In the genomic region with DNA sequence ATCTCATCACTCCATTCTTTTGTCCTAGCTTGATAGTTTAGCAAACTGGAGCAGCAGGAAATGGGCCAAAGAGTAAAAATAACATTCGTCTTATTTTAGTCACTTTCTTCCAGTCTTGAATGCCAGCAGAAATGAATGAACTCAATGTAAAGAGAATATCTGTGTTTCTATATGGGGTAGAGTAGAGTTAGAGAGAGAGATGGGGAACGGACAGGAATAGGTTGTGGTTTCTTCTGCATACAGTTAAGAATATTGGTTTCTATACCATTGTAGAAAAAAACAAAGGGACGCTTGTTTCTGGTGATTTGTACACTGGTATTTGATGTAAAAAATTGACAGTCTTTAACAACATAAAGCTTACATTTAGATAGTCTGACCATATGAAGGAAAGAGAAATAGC, we compare ENCODE assay signal across 10 cellular contexts. TPM values are rescaled to one million over a fixed set of nuclear protein-coding genes. Genes with fewer than 3 reads are reported as not detected.
DNase-seq lines count a peak whose midpoint lies in the region; ATAC-seq, FAIRE-seq and TF ChIP-seq lines count a peak whose summit lies in the region.
"Had no signal": no experiment of that assay in that cellular context is flagged by ENCODE, and none has a peak within 500 bp of the region (broad histone marks: within the 10 kb centered on the region; RNA-seq: fewer than 3 reads in every experiment).

No MANE protein-coding gene starts in this region.

- TF ChIP-seq POLR2A in GM12878 (IDR thresholded peaks at IDR 0.05; ENCODE audit: low read depth, low read length): no peak

- H2AFZ ChIP-seq in GM12878 (ENCODE audit: control insufficient read depth, low read depth, low read length): no peak overlapping the region

- peak; percentile 53 for ATAC-seq in GM18499 (IDR thresholded peaks at IDR 0.05; ENCODE audit: insufficient read depth, unreplicated experiment)
- peak; percentile 74 for ATAC-seq in GM21367 (IDR thresholded peaks at IDR 0.05; ENCODE audit: unreplicated experiment)
- peak; percentile 46 for ATAC-seq in HG03439 (IDR thresholded peaks at IDR 0.05; ENCODE audit: unreplicated experiment)
- ATAC-seq in GM12878: peak; percentile 48

- H3K9ac ChIP-seq in GM12878 (ENCODE audit: control insufficient read depth, insufficient read depth, low read length) (no peak overlapping the region), mesendoderm (ENCODE audit: low read length) (no peak overlapping the region)

- FAIRE-seq in GM12878 (lab: Jason Lieb, UNC) (no peak), RCC 7860 (lab: Jason Lieb, UNC) (no peak)
- FAIRE-seq: endothelial cell of umbilical vein had no signal

- H3K27ac ChIP-seq in GM12878 (ENCODE audit: control insufficient read depth, insufficient read depth): peak overlapping the region; percentile 8; the same call in 1 of the 2 replicates
- no peak overlapping the region for H3K27ac ChIP-seq in mesendoderm (ENCODE audit: low read depth, low read length)

- DNase-seq in GM12878 (ENCODE audit: low read depth, low spot score) (no peak), RCC 7860 (ENCODE audit: low spot score) (no peak), BE2C (no peak), HPDE6-E6E7 (ENCODE audit: extremely low spot score) (no peak), mesendoderm (no peak)
- DNase-seq: activated CD4-positive, CD25-positive, alpha-beta regulatory T cell had no signal

- H3K4me1 ChIP-seq in GM12878 (ENCODE audit: control insufficient read depth, insufficient read depth, low read length) (peaks cover 2% of the 10 kb centered on the region; the same call in 1 of the 2 replicates), BE2C (no peaks in the 10 kb centered on the region), mesendoderm (ENCODE audit: control insufficient read depth, low read depth, low read length) (no peaks in the 10 kb centered on the region)

- no peak for TF ChIP-seq EP300 in GM12878 (IDR thresholded peaks at IDR 0.05; ENCODE audit: borderline replicate concordance in 1 of 2, control insufficient read depth in 1 of 2, low read depth in 2 of 2, low read length in 2 of 2)

- no peak overlapping the region for H3K56ac ChIP-seq in mesendoderm (ENCODE audit: low read length)

- H2BK120ac ChIP-seq in mesendoderm (ENCODE audit: low read depth, low read length): no peak overlapping the region

- H3K23ac ChIP-seq in mesendoderm (ENCODE audit: low read length): no peak overlapping the region

- peaks cover 14% of the 10 kb centered on the region for H3K79me2 ChIP-seq in GM12878 (ENCODE audit: control insufficient read depth, insufficient read depth, low read length)
- no peaks in the 10 kb centered on the region for H3K79me2 ChIP-seq in mesendoderm (ENCODE audit: control insufficient read depth, insufficient read depth, low read length)

- intact Hi-C loops in GM12878 (cut with micrococcal nuclease; ENCODE audit: unreplicated experiment): no loop called here

- H3K4me3 ChIP-seq in GM12878 (no peak overlapping the region), BE2C (ENCODE audit: low read depth, low read length) (no peak overlapping the region), mesendoderm (ENCODE audit: low read length) (no peak overlapping the region)

- no peaks in the 10 kb centered on the region for H4K20me1 ChIP-seq in GM12878 (ENCODE audit: control insufficient read depth, insufficient read depth)

- RAD21 ChIA-PET in GM12878 (lab: Charles Lee; ENCODE audit: unreplicated experiment): interaction anchor here (1.0 to 6.1 kb wide), 13 partner anchors 9 to 230 kb away, joined by 3 to 59 read pairs (median 6); a partner anchor contains a TSS

- 26% methylated on average over 3 of the region's 3 CpGs for WGBS in GM12878 (ENCODE audit: insufficient coverage, insufficient replicate concordance, low lambda C conversion rate, missing lambda C conversion rate)
- WGBS in mesendoderm (ENCODE audit: extremely low coverage, insufficient coverage, low lambda C conversion rate): no CpG with 5 or more reads among the region's 3 CpGs

- in situ Hi-C loops in GM12878 (cut with MboI): no loop called here

- H3K27me3 ChIP-seq in GM12878 (replicated peaks in 1 of 2; ENCODE audit: control insufficient read depth in 2 of 2, insufficient read depth in 2 of 2, low read length in 1 of 2) (no peaks in the 10 kb centered on the region), BE2C (no peaks in the 10 kb centered on the region), mesendoderm (ENCODE audit: insufficient read depth, low read length, poor library complexity) (no peaks in the 10 kb centered on the region)

- POLR2A ChIA-PET in GM12878 (lab: Charles Lee): interaction anchor here (0.7 to 2.4 kb wide), 4 partner anchors 9 to 29 kb away, joined by 3 to 16 read pairs (median 10); a partner anchor contains a TSS

- no peaks in the 10 kb centered on the region for H3K79me1 ChIP-seq in mesendoderm (ENCODE audit: low read length)

- H2BK15ac ChIP-seq in mesendoderm (replicated peaks; ENCODE audit: low read depth): no peak overlapping the region

- no peak overlapping the region for H4K8ac ChIP-seq in mesendoderm (ENCODE audit: low read depth, low read length)

- H3K36me3 ChIP-seq in GM12878 (ENCODE audit: control insufficient read depth in 2 of 2, insufficient read depth in 2 of 2, low read length in 1 of 2): no peaks in the 10 kb centered on the region; a peak in 1 of 4 replicates
- no peaks in the 10 kb centered on the region for H3K36me3 ChIP-seq in BE2C
- H3K36me3 ChIP-seq in mesendoderm (ENCODE audit: control insufficient read depth, insufficient read depth, low read length): no peaks in the 10 kb centered on the region

- H4K5ac ChIP-seq in mesendoderm (ENCODE audit: low read length): no peak overlapping the region

- no peak for TF ChIP-seq RAD21 in GM12878 (IDR thresholded peaks at IDR 0.05; ENCODE audit: insufficient read depth, low read depth, low read length)

- TF ChIP-seq CTCF in GM12878 (IDR thresholded peaks at IDR 0.05 in 2 of 3, conservative IDR thresholded peaks at IDR 0.05 in 1 of 3; ENCODE audit: control insufficient read depth in 2 of 3, extremely low read depth in 1 of 3, insufficient read depth in 1 of 3, low read depth in 3 of 3, low read length in 3 of 3) (no peak), BE2C (IDR thresholded peaks at IDR 0.05; ENCODE audit: low read depth, low read length) (no peak)

- no peak overlapping the region for H2AK5ac ChIP-seq in mesendoderm (ENCODE audit: low read length)

- no peak overlapping the region for H2BK5ac ChIP-seq in mesendoderm (ENCODE audit: low read length)

- no peak overlapping the region for H3K4ac ChIP-seq in mesendoderm (ENCODE audit: low read depth, low read length)

- CTCF ChIA-PET in GM12878 (lab: Yijun Ruan, JAX): interaction anchor here (0.7 to 2.1 kb wide), 5 partner anchors 8 to 117 kb away, joined by 3 to 6 read pairs (median 3); no protein-coding TSS in a partner anchor

- SMC1A ChIA-PET in GM12878 (lab: Charles Lee; ENCODE audit: uncharacterized antibody, unreplicated experiment): interaction anchor here (0.6 to 8.3 kb wide), 13 partner anchors 10 to 204 kb away, joined by 3 to 135 read pairs (median 6); a partner anchor contains a TSS

- peak overlapping the region; percentile 37; the same call in 1 of the 2 replicates for H3K4me2 ChIP-seq in GM12878 (ENCODE audit: control insufficient read depth, insufficient read depth)
- H3K4me2 ChIP-seq in mesendoderm (ENCODE audit: low read length): no peak overlapping the region

- no TSS peak for BruUV-seq in GM12878 (replicated peaks; lab: Mats Ljungman, UMichigan)

- H3K18ac ChIP-seq in mesendoderm (ENCODE audit: low read length): no peak overlapping the region

- H3K9me3 ChIP-seq in GM12878 (replicated peaks; ENCODE audit: control insufficient read depth, insufficient read depth, low read length) (no peaks in the 10 kb centered on the region), BE2C (no peaks in the 10 kb centered on the region)

TF ChIP-seq in GM12878, 131 proteins besides CTCF, POLR2A, EP300 and RAD21:
- TF ChIP-seq MEF2B (IDR thresholded peaks at IDR 0.05; ENCODE audit: partially characterized antibody, poor library complexity, severe bottlenecking) (peak; percentile 56), NFIC (IDR thresholded peaks at IDR 0.05; ENCODE audit: low read depth, low read length) (0 out of 2 replicates have a peak, but pooled peaks have one; percentile 33), MTA2 (IDR thresholded peaks at IDR 0.05; ENCODE audit: low read depth) (0 out of 2 replicates have a peak, but pooled peaks have one; percentile 19), SP1 (IDR thresholded peaks at IDR 0.05; ENCODE audit: low read depth, low read length) (no peak), EZH2 (IDR thresholded peaks at IDR 0.05; ENCODE audit: borderline replicate concordance, control insufficient read depth, low read depth, low read length) (no peak), CREM (IDR thresholded peaks at IDR 0.05; ENCODE audit: low read depth) (0 out of 2 replicates have a peak, but pooled peaks have one; percentile 14), KAT2A (conservative IDR thresholded peaks at IDR 0.05; ENCODE audit: control insufficient read depth, low read depth, low read length) (no peak), CBFB (IDR thresholded peaks at IDR 0.05; ENCODE audit: low read depth) (0 out of 2 replicates have a peak, but pooled peaks have one; percentile 20), SMAD5 (IDR thresholded peaks at IDR 0.05; ENCODE audit: low read depth) (no peak), RUNX3 (IDR thresholded peaks at IDR 0.05; ENCODE audit: low read length) (peak; percentile 78), MEF2A (IDR thresholded peaks at IDR 0.05; ENCODE audit: insufficient read depth, low read depth, low read length) (0 out of 2 replicates have a peak, but pooled peaks have one; percentile 15)
TF ChIP-seq in GM12878: peak in this region for 7.

RNA-seq across cellular contexts. Expression of a gene that starts 8.9 kb away (rescaled TPM):
- 163 and 164 TPM in 2 replicates for total RNA-seq in GM12878 (2013; cell fraction: nucleolus; rRNA removed)
- total RNA-seq in GM12878 (2014; rRNA removed) (6.6 and 7.7 TPM in 2 replicates), GM12878 (2014; rRNA removed; fragmentation: Illumina TruSeq; extraction: Trizol) (6.4 and 7.4 TPM in 2 replicates), GM12878 (2021) (5.5 and 5.7 TPM in 2 replicates)
- 4.6 TPM for polyA plus RNA-seq in GM12878 (2011; ENCODE audit: low read depth)
- polyA plus RNA-seq in GM12878 (2011; rRNA removed) (116 and 118 TPM in 2 replicates), GM12878 (2014; fragmentation: Illumina TruSeq; extraction: Trizol) (6.8 and 7.4 TPM in 2 replicates), GM12878 (2014; fragmentation: Nextera tagmentation; extraction: Ambion mirVana) (1 to 10 TPM; 1.2 to 1.3 TPM), GM12878 (2014; rRNA removed) (4.1 and 5.2 TPM in 2 replicates), GM12878 (2016; fragmentation: Nextera tagmentation; extraction: Ambion mirVana) (1 to 10 TPM; 2.5 to 2.9 TPM)
- polyA plus RNA-seq in GM12878 (2011; cell fraction: cytosol; rRNA removed): 68.1 and 86.2 TPM in 2 replicates
- 84.7 and 106 TPM in 2 replicates for polyA plus RNA-seq in GM12878 (2011; cell fraction: nucleus; rRNA removed)
- polyA plus RNA-seq in GM12878 (2012): 3.7 and 3.9 TPM in 2 replicates
- 406 and 510 TPM in 2 replicates for polyA minus RNA-seq in GM12878 (2011; rRNA and poly(A)+ RNA removed)
- 58.7 and 63.0 TPM in 2 replicates for polyA minus RNA-seq in GM12878 (2011; cell fraction: cytosol; rRNA and poly(A)+ RNA removed)
- polyA minus RNA-seq in GM12878 (2011; cell fraction: nucleus; rRNA and poly(A)+ RNA removed): 182 and 202 TPM in 2 replicates
- polyA plus RNA-seq in BE2C (2012; ENCODE audit: insufficient read depth, insufficient read length, low read depth): 0.23 TPM
- polyA plus RNA-seq in mesendoderm (2013, experiment 1 of 2): not detected
- not detected for polyA plus RNA-seq in mesendoderm (2013, experiment 2 of 2)
- total RNA-seq: endothelial cell of umbilical vein had no signal
- polyA plus RNA-seq: endothelial cell of umbilical vein had no signal
